1 cellular context compared by ENCODE assay signal in the genomic region with DNA sequence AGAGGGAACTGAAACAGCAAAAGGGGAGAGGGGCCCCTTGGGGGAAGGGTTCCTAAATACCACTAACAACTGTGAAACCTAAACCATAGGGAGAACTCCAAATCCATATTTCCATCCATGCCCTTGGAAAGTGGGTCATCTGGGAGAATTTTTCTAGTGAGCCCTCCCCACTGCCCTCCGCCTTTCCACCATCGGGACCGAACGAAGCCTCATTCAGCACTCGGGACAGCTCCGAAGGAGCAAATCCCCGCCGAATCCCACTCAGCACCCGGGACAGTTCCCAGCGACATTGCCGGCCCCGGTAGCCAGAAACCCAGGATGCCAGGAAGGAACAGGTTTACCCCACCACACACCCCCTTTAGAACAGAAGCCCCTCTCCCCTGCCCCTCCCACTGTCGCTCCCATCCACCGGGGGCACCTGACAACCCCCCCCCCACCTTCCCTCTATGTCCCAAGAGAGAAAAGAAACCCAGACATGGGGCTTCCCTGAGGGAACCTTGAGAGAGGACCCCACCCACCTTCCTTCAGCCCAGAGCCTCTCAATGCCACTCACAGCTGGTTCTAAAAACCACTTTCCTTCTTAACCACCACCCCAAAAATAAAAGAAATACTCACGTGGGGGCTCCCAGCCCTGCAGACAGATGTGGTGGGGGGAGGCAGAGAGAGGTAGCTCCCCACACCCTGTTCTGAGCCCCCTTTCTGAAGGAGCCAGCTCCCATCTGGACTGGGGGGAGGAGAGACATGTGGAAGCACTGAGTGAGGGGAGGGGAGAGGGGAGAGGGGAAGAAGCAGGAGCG.
TF ChIP-seq lines count a peak whose summit lies in the region.

No MANE protein-coding gene starts in this region.

TF ChIP-seq in HepG2, 621 proteins besides CTCF, POLR2A, EP300 and RAD21 (continued from another document and continues in another):
- TF ChIP-seq ZNF234 (CRISPR knock-in tag; conservative IDR thresholded peaks at IDR 0.05), result peak; percentile 84; the same call in 1 of the 2 replicates
- TF ChIP-seq, protein P1, sequence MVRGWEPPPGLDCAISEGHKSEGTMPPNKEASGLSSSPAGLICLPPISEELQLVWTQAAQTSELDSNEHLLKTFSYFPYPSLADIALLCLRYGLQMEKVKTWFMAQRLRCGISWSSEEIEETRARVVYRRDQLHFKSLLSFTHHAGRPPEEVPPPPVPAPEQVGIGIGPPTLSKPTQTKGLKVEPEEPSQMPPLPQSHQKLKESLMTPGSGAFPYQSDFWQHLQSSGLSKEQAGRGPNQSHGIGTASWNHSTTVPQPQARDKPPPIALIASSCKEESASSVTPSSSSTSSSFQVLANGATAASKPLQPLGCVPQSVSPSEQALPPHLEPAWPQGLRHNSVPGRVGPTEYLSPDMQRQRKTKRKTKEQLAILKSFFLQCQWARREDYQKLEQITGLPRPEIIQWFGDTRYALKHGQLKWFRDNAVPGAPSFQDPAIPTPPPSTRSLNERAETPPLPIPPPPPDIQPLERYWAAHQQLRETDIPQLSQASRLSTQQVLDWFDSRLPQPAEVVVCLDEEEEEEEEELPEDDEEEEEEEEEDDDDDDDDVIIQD (CRISPR knock-in tag; IDR thresholded peaks at IDR 0.05; ENCODE audit: low read depth), result peak; percentile 83
- no peak for TF ChIP-seq ZNF569 (CRISPR knock-in tag; IDR thresholded peaks at IDR 0.05; ENCODE audit: borderline replicate concordance)
- peak; percentile 83; the same call in 1 of the 2 replicates for TF ChIP-seq SIX1 (CRISPR knock-in tag; IDR thresholded peaks at IDR 0.05; ENCODE audit: borderline replicate concordance)
- TF ChIP-seq HHEX (CRISPR knock-in tag; IDR thresholded peaks at IDR 0.05), result peak; percentile 66; the same call in 1 of the 2 replicates
- TF ChIP-seq NFIB (CRISPR knock-in tag; IDR thresholded peaks at IDR 0.05; ENCODE audit: borderline replicate concordance), result 0 out of 2 replicates have a peak, but pooled peaks have one; percentile 70
- peak; percentile 96; the same call in 1 of the 2 replicates for TF ChIP-seq ZFP1 (CRISPR knock-in tag; IDR thresholded peaks at IDR 0.05)
- peak; percentile 98 for TF ChIP-seq FLYWCH1 (CRISPR knock-in tag; IDR thresholded peaks at IDR 0.05)
- peak; percentile 98 for TF ChIP-seq KDM5B (CRISPR knock-in tag; IDR thresholded peaks at IDR 0.05; ENCODE audit: borderline replicate concordance)
- TF ChIP-seq YEATS4 (CRISPR knock-in tag; IDR thresholded peaks at IDR 0.05; ENCODE audit: borderline replicate concordance), result peak; percentile 87
- TF ChIP-seq PHF8 (CRISPR knock-in tag; IDR thresholded peaks at IDR 0.05), result peak; percentile 54; the same call in 1 of the 2 replicates
- TF ChIP-seq SP2 (CRISPR knock-in tag; IDR thresholded peaks at IDR 0.05), result peak; percentile 48; the same call in 1 of the 2 replicates
- peak; percentile 71 for TF ChIP-seq RFX3 (CRISPR knock-in tag; IDR thresholded peaks at IDR 0.05)
- TF ChIP-seq SRSF9 (IDR thresholded peaks at IDR 0.05; ENCODE audit: borderline replicate concordance, insufficient read depth, low read depth, low read length, poor library complexity, severe bottlenecking), result no peak
- peak; percentile 86 for TF ChIP-seq ZNF263 (CRISPR knock-in tag; IDR thresholded peaks at IDR 0.05)
- TF ChIP-seq ZNF713 (CRISPR knock-in tag; IDR thresholded peaks at IDR 0.05), result no peak
- TF ChIP-seq ZNF570 (CRISPR knock-in tag; IDR thresholded peaks at IDR 0.05; ENCODE audit: borderline replicate concordance), result peak; percentile 97
- TF ChIP-seq, protein P2, sequence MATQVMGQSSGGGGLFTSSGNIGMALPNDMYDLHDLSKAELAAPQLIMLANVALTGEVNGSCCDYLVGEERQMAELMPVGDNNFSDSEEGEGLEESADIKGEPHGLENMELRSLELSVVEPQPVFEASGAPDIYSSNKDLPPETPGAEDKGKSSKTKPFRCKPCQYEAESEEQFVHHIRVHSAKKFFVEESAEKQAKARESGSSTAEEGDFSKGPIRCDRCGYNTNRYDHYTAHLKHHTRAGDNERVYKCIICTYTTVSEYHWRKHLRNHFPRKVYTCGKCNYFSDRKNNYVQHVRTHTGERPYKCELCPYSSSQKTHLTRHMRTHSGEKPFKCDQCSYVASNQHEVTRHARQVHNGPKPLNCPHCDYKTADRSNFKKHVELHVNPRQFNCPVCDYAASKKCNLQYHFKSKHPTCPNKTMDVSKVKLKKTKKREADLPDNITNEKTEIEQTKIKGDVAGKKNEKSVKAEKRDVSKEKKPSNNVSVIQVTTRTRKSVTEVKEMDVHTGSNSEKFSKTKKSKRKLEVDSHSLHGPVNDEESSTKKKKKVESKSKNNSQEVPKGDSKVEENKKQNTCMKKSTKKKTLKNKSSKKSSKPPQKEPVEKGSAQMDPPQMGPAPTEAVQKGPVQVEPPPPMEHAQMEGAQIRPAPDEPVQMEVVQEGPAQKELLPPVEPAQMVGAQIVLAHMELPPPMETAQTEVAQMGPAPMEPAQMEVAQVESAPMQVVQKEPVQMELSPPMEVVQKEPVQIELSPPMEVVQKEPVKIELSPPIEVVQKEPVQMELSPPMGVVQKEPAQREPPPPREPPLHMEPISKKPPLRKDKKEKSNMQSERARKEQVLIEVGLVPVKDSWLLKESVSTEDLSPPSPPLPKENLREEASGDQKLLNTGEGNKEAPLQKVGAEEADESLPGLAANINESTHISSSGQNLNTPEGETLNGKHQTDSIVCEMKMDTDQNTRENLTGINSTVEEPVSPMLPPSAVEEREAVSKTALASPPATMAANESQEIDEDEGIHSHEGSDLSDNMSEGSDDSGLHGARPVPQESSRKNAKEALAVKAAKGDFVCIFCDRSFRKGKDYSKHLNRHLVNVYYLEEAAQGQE (IDR thresholded peaks at IDR 0.05; ENCODE audit: borderline replicate concordance in 1 of 2, low read depth in 1 of 2, low read length in 2 of 2), result peak; percentile 89 to 99
- peak; percentile 70; the same call in 1 of the 2 replicates for TF ChIP-seq SCMH1 (CRISPR knock-in tag; IDR thresholded peaks at IDR 0.05; ENCODE audit: borderline replicate concordance)
- TF ChIP-seq, protein P3, sequence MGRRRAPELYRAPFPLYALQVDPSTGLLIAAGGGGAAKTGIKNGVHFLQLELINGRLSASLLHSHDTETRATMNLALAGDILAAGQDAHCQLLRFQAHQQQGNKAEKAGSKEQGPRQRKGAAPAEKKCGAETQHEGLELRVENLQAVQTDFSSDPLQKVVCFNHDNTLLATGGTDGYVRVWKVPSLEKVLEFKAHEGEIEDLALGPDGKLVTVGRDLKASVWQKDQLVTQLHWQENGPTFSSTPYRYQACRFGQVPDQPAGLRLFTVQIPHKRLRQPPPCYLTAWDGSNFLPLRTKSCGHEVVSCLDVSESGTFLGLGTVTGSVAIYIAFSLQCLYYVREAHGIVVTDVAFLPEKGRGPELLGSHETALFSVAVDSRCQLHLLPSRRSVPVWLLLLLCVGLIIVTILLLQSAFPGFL (CRISPR knock-in tag; IDR thresholded peaks at IDR 0.05), result peak; percentile 98
- TF ChIP-seq ZNF296 (CRISPR knock-in tag; conservative IDR thresholded peaks at IDR 0.05), result peak; percentile 97
- peak; percentile 100 for TF ChIP-seq SRY (CRISPR knock-in tag; IDR thresholded peaks at IDR 0.05)
- TF ChIP-seq ZNF557 (CRISPR knock-in tag; IDR thresholded peaks at IDR 0.05), result peak; percentile 100
- TF ChIP-seq, protein P4, sequence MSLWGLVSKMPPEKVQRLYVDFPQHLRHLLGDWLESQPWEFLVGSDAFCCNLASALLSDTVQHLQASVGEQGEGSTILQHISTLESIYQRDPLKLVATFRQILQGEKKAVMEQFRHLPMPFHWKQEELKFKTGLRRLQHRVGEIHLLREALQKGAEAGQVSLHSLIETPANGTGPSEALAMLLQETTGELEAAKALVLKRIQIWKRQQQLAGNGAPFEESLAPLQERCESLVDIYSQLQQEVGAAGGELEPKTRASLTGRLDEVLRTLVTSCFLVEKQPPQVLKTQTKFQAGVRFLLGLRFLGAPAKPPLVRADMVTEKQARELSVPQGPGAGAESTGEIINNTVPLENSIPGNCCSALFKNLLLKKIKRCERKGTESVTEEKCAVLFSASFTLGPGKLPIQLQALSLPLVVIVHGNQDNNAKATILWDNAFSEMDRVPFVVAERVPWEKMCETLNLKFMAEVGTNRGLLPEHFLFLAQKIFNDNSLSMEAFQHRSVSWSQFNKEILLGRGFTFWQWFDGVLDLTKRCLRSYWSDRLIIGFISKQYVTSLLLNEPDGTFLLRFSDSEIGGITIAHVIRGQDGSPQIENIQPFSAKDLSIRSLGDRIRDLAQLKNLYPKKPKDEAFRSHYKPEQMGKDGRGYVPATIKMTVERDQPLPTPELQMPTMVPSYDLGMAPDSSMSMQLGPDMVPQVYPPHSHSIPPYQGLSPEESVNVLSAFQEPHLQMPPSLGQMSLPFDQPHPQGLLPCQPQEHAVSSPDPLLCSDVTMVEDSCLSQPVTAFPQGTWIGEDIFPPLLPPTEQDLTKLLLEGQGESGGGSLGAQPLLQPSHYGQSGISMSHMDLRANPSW (CRISPR knock-in tag; IDR thresholded peaks at IDR 0.05; ENCODE audit: borderline replicate concordance), result no peak
- peak; percentile 89 for TF ChIP-seq ZNF7 (CRISPR knock-in tag; IDR thresholded peaks at IDR 0.05)
- no peak for TF ChIP-seq NFIC (IDR thresholded peaks at IDR 0.05; ENCODE audit: low read length)
- TF ChIP-seq, protein P5, sequence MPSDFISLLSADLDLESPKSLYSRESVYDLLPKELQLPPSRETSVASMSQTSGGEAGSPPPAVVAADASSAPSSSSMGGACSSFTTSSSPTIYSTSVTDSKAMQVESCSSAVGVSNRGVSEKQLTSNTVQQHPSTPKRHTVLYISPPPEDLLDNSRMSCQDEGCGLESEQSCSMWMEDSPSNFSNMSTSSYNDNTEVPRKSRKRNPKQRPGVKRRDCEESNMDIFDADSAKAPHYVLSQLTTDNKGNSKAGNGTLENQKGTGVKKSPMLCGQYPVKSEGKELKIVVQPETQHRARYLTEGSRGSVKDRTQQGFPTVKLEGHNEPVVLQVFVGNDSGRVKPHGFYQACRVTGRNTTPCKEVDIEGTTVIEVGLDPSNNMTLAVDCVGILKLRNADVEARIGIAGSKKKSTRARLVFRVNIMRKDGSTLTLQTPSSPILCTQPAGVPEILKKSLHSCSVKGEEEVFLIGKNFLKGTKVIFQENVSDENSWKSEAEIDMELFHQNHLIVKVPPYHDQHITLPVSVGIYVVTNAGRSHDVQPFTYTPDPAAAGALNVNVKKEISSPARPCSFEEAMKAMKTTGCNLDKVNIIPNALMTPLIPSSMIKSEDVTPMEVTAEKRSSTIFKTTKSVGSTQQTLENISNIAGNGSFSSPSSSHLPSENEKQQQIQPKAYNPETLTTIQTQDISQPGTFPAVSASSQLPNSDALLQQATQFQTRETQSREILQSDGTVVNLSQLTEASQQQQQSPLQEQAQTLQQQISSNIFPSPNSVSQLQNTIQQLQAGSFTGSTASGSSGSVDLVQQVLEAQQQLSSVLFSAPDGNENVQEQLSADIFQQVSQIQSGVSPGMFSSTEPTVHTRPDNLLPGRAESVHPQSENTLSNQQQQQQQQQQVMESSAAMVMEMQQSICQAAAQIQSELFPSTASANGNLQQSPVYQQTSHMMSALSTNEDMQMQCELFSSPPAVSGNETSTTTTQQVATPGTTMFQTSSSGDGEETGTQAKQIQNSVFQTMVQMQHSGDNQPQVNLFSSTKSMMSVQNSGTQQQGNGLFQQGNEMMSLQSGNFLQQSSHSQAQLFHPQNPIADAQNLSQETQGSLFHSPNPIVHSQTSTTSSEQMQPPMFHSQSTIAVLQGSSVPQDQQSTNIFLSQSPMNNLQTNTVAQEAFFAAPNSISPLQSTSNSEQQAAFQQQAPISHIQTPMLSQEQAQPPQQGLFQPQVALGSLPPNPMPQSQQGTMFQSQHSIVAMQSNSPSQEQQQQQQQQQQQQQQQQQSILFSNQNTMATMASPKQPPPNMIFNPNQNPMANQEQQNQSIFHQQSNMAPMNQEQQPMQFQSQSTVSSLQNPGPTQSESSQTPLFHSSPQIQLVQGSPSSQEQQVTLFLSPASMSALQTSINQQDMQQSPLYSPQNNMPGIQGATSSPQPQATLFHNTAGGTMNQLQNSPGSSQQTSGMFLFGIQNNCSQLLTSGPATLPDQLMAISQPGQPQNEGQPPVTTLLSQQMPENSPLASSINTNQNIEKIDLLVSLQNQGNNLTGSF (CRISPR knock-in tag; IDR thresholded peaks at IDR 0.05), result peak; percentile 99
- no peak for TF ChIP-seq ZNF10 (CRISPR knock-in tag; IDR thresholded peaks at IDR 0.05; ENCODE audit: borderline replicate concordance, low read depth)
- TF ChIP-seq ZNF354B (CRISPR knock-in tag; IDR thresholded peaks at IDR 0.05), result peak; percentile 81; the same call in 1 of the 2 replicates
- peak; percentile 92 for TF ChIP-seq REPIN1 (CRISPR knock-in tag; IDR thresholded peaks at IDR 0.05; ENCODE audit: borderline replicate concordance, low read depth)
- no peak for TF ChIP-seq GATA4 (IDR thresholded peaks at IDR 0.05; ENCODE audit: borderline replicate concordance, low read depth)
- TF ChIP-seq ZBTB42 (CRISPR knock-in tag; IDR thresholded peaks at IDR 0.05), result peak; percentile 97
- no peak for TF ChIP-seq PTBP1 (IDR thresholded peaks at IDR 0.05; ENCODE audit: low read depth, low read length, poor library complexity, severe bottlenecking)
- peak in 1 of 2 experiments; percentile 48; a peak in 1 of 4 replicates for TF ChIP-seq NR2F1 (CRISPR knock-in tag; IDR thresholded peaks at IDR 0.05)
- peak; percentile 97 for TF ChIP-seq MXD4 (CRISPR knock-in tag; IDR thresholded peaks at IDR 0.05)
- peak; percentile 99 for TF ChIP-seq IRX3 (CRISPR knock-in tag; IDR thresholded peaks at IDR 0.05; ENCODE audit: borderline replicate concordance, low read depth)
- TF ChIP-seq ZNF720 (CRISPR knock-in tag; IDR thresholded peaks at IDR 0.05), result peak; percentile 94; the same call in 1 of the 2 replicates
- TF ChIP-seq U2AF1 (optimal IDR thresholded peaks at IDR 0.05; ENCODE audit: low read depth, low read length), result no peak
- TF ChIP-seq HOXD1 (CRISPR knock-in tag; IDR thresholded peaks at IDR 0.05), result peak; percentile 99
- TF ChIP-seq, protein P6, sequence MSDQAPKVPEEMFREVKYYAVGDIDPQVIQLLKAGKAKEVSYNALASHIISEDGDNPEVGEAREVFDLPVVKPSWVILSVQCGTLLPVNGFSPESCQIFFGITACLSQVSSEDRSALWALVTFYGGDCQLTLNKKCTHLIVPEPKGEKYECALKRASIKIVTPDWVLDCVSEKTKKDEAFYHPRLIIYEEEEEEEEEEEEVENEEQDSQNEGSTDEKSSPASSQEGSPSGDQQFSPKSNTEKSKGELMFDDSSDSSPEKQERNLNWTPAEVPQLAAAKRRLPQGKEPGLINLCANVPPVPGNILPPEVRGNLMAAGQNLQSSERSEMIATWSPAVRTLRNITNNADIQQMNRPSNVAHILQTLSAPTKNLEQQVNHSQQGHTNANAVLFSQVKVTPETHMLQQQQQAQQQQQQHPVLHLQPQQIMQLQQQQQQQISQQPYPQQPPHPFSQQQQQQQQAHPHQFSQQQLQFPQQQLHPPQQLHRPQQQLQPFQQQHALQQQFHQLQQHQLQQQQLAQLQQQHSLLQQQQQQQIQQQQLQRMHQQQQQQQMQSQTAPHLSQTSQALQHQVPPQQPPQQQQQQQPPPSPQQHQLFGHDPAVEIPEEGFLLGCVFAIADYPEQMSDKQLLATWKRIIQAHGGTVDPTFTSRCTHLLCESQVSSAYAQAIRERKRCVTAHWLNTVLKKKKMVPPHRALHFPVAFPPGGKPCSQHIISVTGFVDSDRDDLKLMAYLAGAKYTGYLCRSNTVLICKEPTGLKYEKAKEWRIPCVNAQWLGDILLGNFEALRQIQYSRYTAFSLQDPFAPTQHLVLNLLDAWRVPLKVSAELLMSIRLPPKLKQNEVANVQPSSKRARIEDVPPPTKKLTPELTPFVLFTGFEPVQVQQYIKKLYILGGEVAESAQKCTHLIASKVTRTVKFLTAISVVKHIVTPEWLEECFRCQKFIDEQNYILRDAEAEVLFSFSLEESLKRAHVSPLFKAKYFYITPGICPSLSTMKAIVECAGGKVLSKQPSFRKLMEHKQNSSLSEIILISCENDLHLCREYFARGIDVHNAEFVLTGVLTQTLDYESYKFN (CRISPR knock-in tag; conservative IDR thresholded peaks at IDR 0.05), result peak; percentile 50
- 0 out of 2 replicates have a peak, but pooled peaks have one; percentile 16 for TF ChIP-seq JUND (CRISPR knock-in tag; IDR thresholded peaks at IDR 0.05)
- no peak for TF ChIP-seq FOXK2 (IDR thresholded peaks at IDR 0.05)
- TF ChIP-seq ZNF12 (CRISPR knock-in tag; IDR thresholded peaks at IDR 0.05), result peak; percentile 96
- peak; percentile 96 for TF ChIP-seq NFATC3 (CRISPR knock-in tag; IDR thresholded peaks at IDR 0.05)
